In genomic region chrX:153766098-153766817, GRCh38 we compare ENCODE assay signal across 8 cellular contexts. TPM values are rescaled to one million over a fixed set of nuclear protein-coding genes. Genes with fewer than 3 reads are reported as not detected.
DNase-seq lines count a peak whose midpoint lies in the region; ATAC-seq and TF ChIP-seq lines count a peak whose summit lies in the region.

No MANE protein-coding gene starts in this region.

- H3K27me3 ChIP-seq in foreskin keratinocyte, result no peaks in the 10 kb centered on the region

- TF ChIP-seq CTCF in NB4 (IDR thresholded peaks at IDR 0.05; ENCODE audit: low read depth, low read length), result no peak
- no peak for TF ChIP-seq CTCF in foreskin keratinocyte (conservative IDR thresholded peaks at IDR 0.05)

- ATAC-seq in foreskin keratinocyte (peak; percentile 77), HG03108 (IDR thresholded peaks at IDR 0.05; ENCODE audit: unreplicated experiment) (no peak), GM21723 (IDR thresholded peaks at IDR 0.05; ENCODE audit: unreplicated experiment) (no peak), HG03565 (IDR thresholded peaks at IDR 0.05; ENCODE audit: unreplicated experiment) (no peak)

- H3K27ac ChIP-seq in foreskin keratinocyte, result no peak overlapping the region

- peak; percentile 19 for TF ChIP-seq POLR2A in NB4 (IDR thresholded peaks at IDR 0.05; ENCODE audit: extremely low read depth, insufficient read length)

- H3K4me1 ChIP-seq in foreskin keratinocyte, result no peaks in the 10 kb centered on the region

- H3K4me3 ChIP-seq in NB4 (ENCODE audit: low read depth, low read length), result peak overlapping the region; percentile 46
- H3K4me3 ChIP-seq in skeletal muscle cell (ENCODE audit: low read depth, low read length), result peak overlapping the region; percentile 34

- in situ Hi-C loops in G401 (cut with HindIII; ENCODE audit: low sequenced_read_pairs), result no loop called here

- DNase-seq in G401 (ENCODE audit: low spot score), result peak; percentile 24
- peak; percentile 88 for DNase-seq in NB4 (ENCODE audit: low read depth)
- DNase-seq in activated CD8-positive, alpha-beta memory T cell treated with anti-CD3 and anti-CD28 coated beads, Interleukin-2, amount 50 U/mL, for 24 hours (ENCODE audit: extremely low read depth), result peak; percentile 25
- peak; percentile 40 to 55 for DNase-seq in foreskin keratinocyte
- peak; percentile 41 for DNase-seq in skeletal muscle cell (ENCODE audit: low read depth)

RNA-seq across cellular contexts. Expression of gene PLXNB3, which starts 2.2 kb away (rescaled TPM):
- total RNA-seq in G401 (2014; rRNA removed; shearing (Covaris generic)), result 1.5 TPM in 1 of 2 replicates, not detected in the other
- 5.3 and 5.4 TPM in 2 replicates for total RNA-seq in foreskin keratinocyte
- polyA plus RNA-seq in foreskin keratinocyte, result 6.1 and 8.3 TPM in 2 replicates

RNA-seq across cellular contexts. Expression of gene SRPK3, which starts 14.6 kb away (rescaled TPM):
- 0.06 TPM in 1 of 2 replicates, not detected in the other for total RNA-seq in G401 (2014; rRNA removed; shearing (Covaris generic))
- total RNA-seq in foreskin keratinocyte, result 0.03 and 0.04 TPM in 2 replicates
- 0.10 and 0.15 TPM in 2 replicates for polyA plus RNA-seq in foreskin keratinocyte

RNA-seq across cellular contexts. Expression of gene IDH3G, which starts 27.9 kb away (rescaled TPM):
- 55.7 and 71.2 TPM in 2 replicates for total RNA-seq in G401 (2014; rRNA removed; shearing (Covaris generic))
- 42.9 and 47.4 TPM in 2 replicates for total RNA-seq in foreskin keratinocyte
- 57.0 and 61.4 TPM in 2 replicates for polyA plus RNA-seq in foreskin keratinocyte

RNA-seq across cellular contexts. Expression of gene SSR4, which starts 28.2 kb away (rescaled TPM):
- 142 and 157 TPM in 2 replicates for total RNA-seq in G401 (2014; rRNA removed; shearing (Covaris generic))
- total RNA-seq in foreskin keratinocyte, result 242 and 269 TPM in 2 replicates
- 386 and 429 TPM in 2 replicates for polyA plus RNA-seq in foreskin keratinocyte

RNA-seq across cellular contexts. Expression of gene ABCD1, which starts 41.6 kb away (rescaled TPM):
- 5.3 and 6.8 TPM in 2 replicates for total RNA-seq in G401 (2014; rRNA removed; shearing (Covaris generic))
- total RNA-seq in foreskin keratinocyte, result 2.2 and 3.2 TPM in 2 replicates
- polyA plus RNA-seq in foreskin keratinocyte, result 1.6 and 2.3 TPM in 2 replicates

Comparison
In these comparisons a context has a peak if more than half of its experiments do, and no peak if none do; other contexts are left out.
1. DNase-seq: peak in every context shown above with its lines; median percentile 88 in NB4; 48 in foreskin keratinocyte; 41 in skeletal muscle cell; 25 in activated CD8-positive, alpha-beta memory T cell treated with anti-CD3 and anti-CD28 coated beads, Interleukin-2, amount 50 U/mL, for 24 hours; 24 in G401.